ENCODE assay signal across 2 cellular contexts in genomic region chr22:46389081-46389480, GRCh38.
TF ChIP-seq lines count a peak whose summit lies in the region.

No MANE protein-coding gene starts in this region.

TF ChIP-seq in GM12878, 131 proteins besides CTCF, POLR2A, EP300 and RAD21:
- TF ChIP-seq USF1 (IDR thresholded peaks at IDR 0.05; ENCODE audit: borderline replicate concordance, extremely low read length, insufficient read depth, low read depth, low read length) (no peak), NRF1 (conservative IDR thresholded peaks at IDR 0.05; ENCODE audit: low read depth, low read length) (no peak), SMAD1 (IDR thresholded peaks at IDR 0.05; ENCODE audit: low read depth, partially characterized antibody) (no peak), NBN (IDR thresholded peaks at IDR 0.05) (no peak), TCF3 (IDR thresholded peaks at IDR 0.05; ENCODE audit: borderline replicate concordance, insufficient read depth, low read depth, low read length) (0 out of 2 replicates have a peak, but pooled peaks have one; percentile 43), SIN3A (IDR thresholded peaks at IDR 0.05; ENCODE audit: low read depth, low read length) (no peak)

TF ChIP-seq in H1, 55 proteins besides CTCF, POLR2A, EP300 and RAD21:
- TF ChIP-seq RNF2 (IDR thresholded peaks at IDR 0.05; ENCODE audit: borderline replicate concordance, low read depth, low read length, missing control alignments, poor library complexity, severe bottlenecking) = no peak
- TF ChIP-seq CHD1 (IDR thresholded peaks at IDR 0.05; ENCODE audit: low read depth, low read length) = no peak
- TF ChIP-seq JUND (IDR thresholded peaks at IDR 0.05; ENCODE audit: low read length) = no peak
- TF ChIP-seq TAF7 (optimal IDR thresholded peaks at IDR 0.05; ENCODE audit: borderline replicate concordance, low read depth, low read length) = no peak
- TF ChIP-seq JUN (IDR thresholded peaks at IDR 0.05; ENCODE audit: low read depth, low read length) = no peak
- no peak for TF ChIP-seq TAF1 (IDR thresholded peaks at IDR 0.05; ENCODE audit: low read depth, low read length)
